ENCODE assay signal across 16 cellular contexts in genomic region chr20:5880326-5880725, GRCh38. TPM values are rescaled to one million over a fixed set of nuclear protein-coding genes. Genes with fewer than 3 reads are reported as not detected.
DNase-seq lines count a peak whose midpoint lies in the region; ATAC-seq and TF ChIP-seq lines count a peak whose summit lies in the region.
"Had no signal": no experiment of that assay in that cellular context is flagged by ENCODE, and none has a peak within 500 bp of the region (broad histone marks: within the 10 kb centered on the region; RNA-seq: fewer than 3 reads in every experiment).

No MANE protein-coding gene starts in this region.

- no peaks in the 10 kb centered on the region for H3K36me3 Mint-ChIP-seq in osteocyte (ENCODE audit: unreplicated experiment)
- H3K36me3 Mint-ChIP-seq: IgD-negative memory B cell had no signal

- no peaks in the 10 kb centered on the region for H3K9me3 Mint-ChIP-seq in osteocyte (ENCODE audit: unreplicated experiment)
- H3K9me3 Mint-ChIP-seq: CD4-positive, alpha-beta T cell; HFFc6 had no signal

- peak; percentile 53 for ATAC-seq in GM21786 (IDR thresholded peaks at IDR 0.05; ENCODE audit: unreplicated experiment)
- no peak for ATAC-seq in GM21737 (IDR thresholded peaks at IDR 0.05; ENCODE audit: unreplicated experiment)
- ATAC-seq: HCT116 had no signal

- DNase-seq in GM13977 (ENCODE audit: low spot score): peak; percentile 14
- DNase-seq in osteocyte (ENCODE audit: extremely low spot score, unreplicated experiment): peak; percentile 4
- no peak for DNase-seq in HT-29 (ENCODE audit: low spot score)
- no peak for DNase-seq in NCI-H510A (lab: John Stamatoyannopoulos, UW)
- DNase-seq: AML-193; Caco-2; CD4-positive, alpha-beta T cell; GOT3; H7; HFFc6; Karpas-422; KBM-7 had no signal

- TF ChIP-seq CTCF in GM13977 (IDR thresholded peaks at IDR 0.05; ENCODE audit: extremely low read depth, insufficient read depth, missing control alignments) (no peak), osteocyte (IDR thresholded peaks at IDR 0.05) (no peak)

- H3K4me3 Mint-ChIP-seq in osteocyte (ENCODE audit: unreplicated experiment): no peak overlapping the region
- H3K4me3 Mint-ChIP-seq: CD4-positive, alpha-beta T cell; HFFc6; IgD-negative memory B cell had no signal

- in situ Hi-C loops in GM13977 (cut with MboI; ENCODE audit: low pct_unique_long_range_greater_than_20kb, low sequenced_read_pairs, unreplicated experiment): no loop called here

- peaks cover 23% of the 10 kb centered on the region for H3K27me3 Mint-ChIP-seq in osteocyte (ENCODE audit: unreplicated experiment)
- H3K27me3 Mint-ChIP-seq: CD4-positive, alpha-beta T cell had no signal

- peaks cover 6% of the 10 kb centered on the region for H3K4me1 Mint-ChIP-seq in osteocyte (ENCODE audit: unreplicated experiment)

- H3K27ac Mint-ChIP-seq in osteocyte (ENCODE audit: unreplicated experiment): no peak overlapping the region
- H3K27ac Mint-ChIP-seq: CD4-positive, alpha-beta T cell; HFFc6 had no signal

RNA-seq across cellular contexts. Expression of gene CHGB, which starts 31.0 kb away (rescaled TPM):
- total RNA-seq in osteocyte: not detected in 2 replicates
- total RNA-seq in HT-29 (2014; rRNA removed; shearing (Covaris generic)): not detected in 2 replicates

Comparison
In these comparisons a context has a peak if more than half of its experiments do, and no peak if none do; other contexts are left out.
1. DNase-seq: peak in GM13977 (single experiment) and osteocyte (single experiment); none in HT-29 (single experiment) and NCI-H510A (single experiment).